1 cellular context compared by ENCODE assay signal in the genomic region with DNA sequence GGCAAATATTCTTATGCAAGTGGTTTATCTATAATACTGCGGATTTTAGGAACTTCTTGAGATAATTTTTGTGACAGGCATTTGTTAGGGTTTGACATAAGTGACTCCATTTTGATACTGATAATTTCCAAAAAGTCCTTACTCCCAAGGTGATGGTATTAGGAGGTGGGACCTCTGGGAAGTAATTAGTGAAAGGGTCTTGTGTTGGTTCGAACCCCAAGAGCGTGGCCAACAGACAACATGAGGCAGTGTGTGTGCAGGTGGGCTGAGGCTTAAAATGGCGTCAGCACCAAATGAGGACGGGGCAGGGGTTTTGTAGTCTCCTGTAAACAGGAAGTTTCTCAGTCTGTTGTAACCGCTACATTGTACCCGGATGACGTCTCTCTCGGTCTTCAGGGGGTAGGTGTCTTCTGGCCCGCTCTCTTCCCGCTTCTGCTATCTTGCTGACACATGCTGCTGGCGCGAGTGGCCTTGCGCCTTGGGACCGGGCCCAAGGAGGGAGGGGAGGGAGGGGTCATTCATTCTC.
TF ChIP-seq lines count a peak whose summit lies in the region.

No MANE protein-coding gene starts in this region.

TF ChIP-seq in K562, 482 proteins besides CTCF, POLR2A, EP300 and RAD21 (continues in another document):
- TF ChIP-seq CCNT2 (IDR thresholded peaks at IDR 0.05; ENCODE audit: borderline replicate concordance, extremely low read depth, insufficient read length, low read depth, low read length): no peak
- peak; percentile 81 for TF ChIP-seq ZNF41 (CRISPR knock-in tag; conservative IDR thresholded peaks at IDR 0.05)
- peak; percentile 68 for TF ChIP-seq GABPB1 (CRISPR knock-in tag; IDR thresholded peaks at IDR 0.05)
- TF ChIP-seq, protein P1, sequence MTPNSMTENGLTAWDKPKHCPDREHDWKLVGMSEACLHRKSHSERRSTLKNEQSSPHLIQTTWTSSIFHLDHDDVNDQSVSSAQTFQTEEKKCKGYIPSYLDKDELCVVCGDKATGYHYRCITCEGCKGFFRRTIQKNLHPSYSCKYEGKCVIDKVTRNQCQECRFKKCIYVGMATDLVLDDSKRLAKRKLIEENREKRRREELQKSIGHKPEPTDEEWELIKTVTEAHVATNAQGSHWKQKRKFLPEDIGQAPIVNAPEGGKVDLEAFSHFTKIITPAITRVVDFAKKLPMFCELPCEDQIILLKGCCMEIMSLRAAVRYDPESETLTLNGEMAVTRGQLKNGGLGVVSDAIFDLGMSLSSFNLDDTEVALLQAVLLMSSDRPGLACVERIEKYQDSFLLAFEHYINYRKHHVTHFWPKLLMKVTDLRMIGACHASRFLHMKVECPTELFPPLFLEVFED (CRISPR knock-in tag; conservative IDR thresholded peaks at IDR 0.05): peak; percentile 84; the same call in 1 of the 2 replicates
- TF ChIP-seq DIDO1 (tag; IDR thresholded peaks at IDR 0.05; ENCODE audit: low read depth): peak; percentile 93
- TF ChIP-seq ZNF121 (CRISPR knock-in tag; conservative IDR thresholded peaks at IDR 0.05): peak; percentile 46
- peak; percentile 91; the same call in 1 of the 2 replicates for TF ChIP-seq KLF6 (CRISPR knock-in tag; IDR thresholded peaks at IDR 0.05; ENCODE audit: borderline replicate concordance)
- TF ChIP-seq HNRNPK (IDR thresholded peaks at IDR 0.05; ENCODE audit: low read depth, low read length, poor library complexity, severe bottlenecking): no peak
- peak; percentile 83 for TF ChIP-seq TEAD2 (tag; IDR thresholded peaks at IDR 0.05)
- no peak for TF ChIP-seq TARDBP (IDR thresholded peaks at IDR 0.05)
- no peak for TF ChIP-seq GTF2F1 (IDR thresholded peaks at IDR 0.05; ENCODE audit: low read depth, low read length)
- TF ChIP-seq STAT5B (CRISPR knock-in tag; IDR thresholded peaks at IDR 0.05): peak; percentile 43; the same call in 1 of the 2 replicates
- TF ChIP-seq ZNF717 (CRISPR knock-in tag; IDR thresholded peaks at IDR 0.05): no peak
- no peak for TF ChIP-seq RB1 (IDR thresholded peaks at IDR 0.05; ENCODE audit: low read depth)
- TF ChIP-seq L3MBTL2 (IDR thresholded peaks at IDR 0.05): peak; percentile 52; the same call in 1 of the 2 replicates
- TF ChIP-seq, protein P2, sequence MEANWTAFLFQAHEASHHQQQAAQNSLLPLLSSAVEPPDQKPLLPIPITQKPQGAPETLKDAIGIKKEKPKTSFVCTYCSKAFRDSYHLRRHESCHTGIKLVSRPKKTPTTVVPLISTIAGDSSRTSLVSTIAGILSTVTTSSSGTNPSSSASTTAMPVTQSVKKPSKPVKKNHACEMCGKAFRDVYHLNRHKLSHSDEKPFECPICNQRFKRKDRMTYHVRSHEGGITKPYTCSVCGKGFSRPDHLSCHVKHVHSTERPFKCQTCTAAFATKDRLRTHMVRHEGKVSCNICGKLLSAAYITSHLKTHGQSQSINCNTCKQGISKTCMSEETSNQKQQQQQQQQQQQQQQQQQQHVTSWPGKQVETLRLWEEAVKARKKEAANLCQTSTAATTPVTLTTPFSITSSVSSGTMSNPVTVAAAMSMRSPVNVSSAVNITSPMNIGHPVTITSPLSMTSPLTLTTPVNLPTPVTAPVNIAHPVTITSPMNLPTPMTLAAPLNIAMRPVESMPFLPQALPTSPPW (CRISPR knock-in tag; IDR thresholded peaks at IDR 0.05): peak; percentile 70
- TF ChIP-seq MAFF (IDR thresholded peaks at IDR 0.05; ENCODE audit: low read length): no peak
- no peak for TF ChIP-seq SIN3B (IDR thresholded peaks at IDR 0.05; ENCODE audit: low read depth)
- TF ChIP-seq NR3C1 (CRISPR knock-in tag; IDR thresholded peaks at IDR 0.05): no peak
- TF ChIP-seq MCM3 (IDR thresholded peaks at IDR 0.05): no peak
- TF ChIP-seq NR4A1 (CRISPR knock-in tag; IDR thresholded peaks at IDR 0.05): no peak
- peak; percentile 97 for TF ChIP-seq NR4A1 (tag; IDR thresholded peaks at IDR 0.05)
- TF ChIP-seq ZNF75A (CRISPR knock-in tag; IDR thresholded peaks at IDR 0.05): no peak
- TF ChIP-seq, protein P3, sequence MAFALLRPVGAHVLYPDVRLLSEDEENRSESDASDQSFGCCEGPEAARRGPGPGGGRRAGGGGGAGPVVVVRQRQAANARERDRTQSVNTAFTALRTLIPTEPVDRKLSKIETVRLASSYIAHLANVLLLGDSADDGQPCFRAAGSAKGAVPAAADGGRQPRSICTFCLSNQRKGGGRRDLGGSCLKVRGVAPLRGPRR (CRISPR knock-in tag; IDR thresholded peaks at IDR 0.05): 0 out of 2 replicates have a peak, but pooled peaks have one; percentile 42
- no peak for TF ChIP-seq ZC3H11A (IDR thresholded peaks at IDR 0.05; ENCODE audit: low read depth, low read length)
- TF ChIP-seq SIX5 (IDR thresholded peaks at IDR 0.05; ENCODE audit: borderline replicate concordance in 1 of 2, insufficient read depth in 1 of 2, low read depth in 1 of 2, low read length in 2 of 2): no peak
- peak; percentile 33; the same call in 1 of the 2 replicates for TF ChIP-seq ARID1B (IDR thresholded peaks at IDR 0.05)
- TF ChIP-seq CTCFL (IDR thresholded peaks at IDR 0.05; ENCODE audit: borderline replicate concordance, insufficient read depth, low read depth, low read length, poor library complexity, severe bottlenecking): no peak
- TF ChIP-seq PYGO2 (tag; IDR thresholded peaks at IDR 0.05): peak; percentile 97
- TF ChIP-seq ZNF140 (CRISPR knock-in tag; IDR thresholded peaks at IDR 0.05): peak; percentile 93
- TF ChIP-seq BACH1 (tag; IDR thresholded peaks at IDR 0.05): peak; percentile 89
- TF ChIP-seq RFX1 (IDR thresholded peaks at IDR 0.05): no peak
- TF ChIP-seq ZNF740 (CRISPR knock-in tag; IDR thresholded peaks at IDR 0.05): no peak
- peak in 1 of 2 experiments; percentile 96; a peak in 2 of 4 replicates for TF ChIP-seq ZNF740 (tag; IDR thresholded peaks at IDR 0.05)
- peak; percentile 71; the same call in 1 of the 2 replicates for TF ChIP-seq HSF4 (CRISPR knock-in tag; IDR thresholded peaks at IDR 0.05; ENCODE audit: borderline replicate concordance)
- TF ChIP-seq ERF (CRISPR knock-in tag; IDR thresholded peaks at IDR 0.05): peak; percentile 80; the same call in 1 of the 2 replicates
- 0 out of 2 replicates have a peak, but pooled peaks have one; percentile 10 for TF ChIP-seq BHLHE40 (IDR thresholded peaks at IDR 0.05; ENCODE audit: low read length)
- TF ChIP-seq CREB1 (IDR thresholded peaks at IDR 0.05): peak; percentile 42; the same call in 1 of the 2 replicates
- TF ChIP-seq CREB1 (CRISPR knock-in tag; IDR thresholded peaks at IDR 0.05): peak; percentile 27; the same call in 1 of the 2 replicates
- TF ChIP-seq, protein P4, sequence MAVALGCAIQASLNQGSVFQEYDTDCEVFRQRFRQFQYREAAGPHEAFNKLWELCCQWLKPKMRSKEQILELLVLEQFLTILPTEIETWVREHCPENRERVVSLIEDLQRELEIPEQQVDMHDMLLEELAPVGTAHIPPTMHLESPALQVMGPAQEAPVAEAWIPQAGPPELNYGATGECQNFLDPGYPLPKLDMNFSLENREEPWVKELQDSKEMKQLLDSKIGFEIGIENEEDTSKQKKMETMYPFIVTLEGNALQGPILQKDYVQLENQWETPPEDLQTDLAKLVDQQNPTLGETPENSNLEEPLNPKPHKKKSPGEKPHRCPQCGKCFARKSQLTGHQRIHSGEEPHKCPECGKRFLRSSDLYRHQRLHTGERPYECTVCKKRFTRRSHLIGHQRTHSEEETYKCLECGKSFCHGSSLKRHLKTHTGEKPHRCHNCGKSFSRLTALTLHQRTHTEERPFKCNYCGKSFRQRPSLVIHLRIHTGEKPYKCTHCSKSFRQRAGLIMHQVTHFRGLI (CRISPR knock-in tag; IDR thresholded peaks at IDR 0.05): peak; percentile 81
- TF ChIP-seq FOXJ3 (CRISPR knock-in tag; IDR thresholded peaks at IDR 0.05): no peak
- TF ChIP-seq, protein P5, sequence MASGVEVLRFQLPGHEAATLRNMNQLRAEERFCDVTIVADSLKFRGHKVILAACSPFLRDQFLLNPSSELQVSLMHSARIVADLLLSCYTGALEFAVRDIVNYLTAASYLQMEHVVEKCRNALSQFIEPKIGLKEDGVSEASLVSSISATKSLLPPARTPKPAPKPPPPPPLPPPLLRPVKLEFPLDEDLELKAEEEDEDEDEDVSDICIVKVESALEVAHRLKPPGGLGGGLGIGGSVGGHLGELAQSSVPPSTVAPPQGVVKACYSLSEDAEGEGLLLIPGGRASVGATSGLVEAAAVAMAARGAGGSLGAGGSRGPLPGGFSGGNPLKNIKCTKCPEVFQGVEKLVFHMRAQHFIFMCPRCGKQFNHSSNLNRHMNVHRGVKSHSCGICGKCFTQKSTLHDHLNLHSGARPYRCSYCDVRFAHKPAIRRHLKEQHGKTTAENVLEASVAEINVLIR (CRISPR knock-in tag; IDR thresholded peaks at IDR 0.05): peak; percentile 66
- peak; percentile 31; the same call in 1 of the 2 replicates for TF ChIP-seq TFAP4 (CRISPR knock-in tag; IDR thresholded peaks at IDR 0.05; ENCODE audit: borderline replicate concordance)
- TF ChIP-seq GTF2E2 (tag; IDR thresholded peaks at IDR 0.05): no peak
- peak; percentile 94 for TF ChIP-seq PTRF (tag; IDR thresholded peaks at IDR 0.05)
- peak; percentile 84 for TF ChIP-seq ZNF311 (CRISPR knock-in tag; IDR thresholded peaks at IDR 0.05)
- peak; percentile 95 for TF ChIP-seq ZNF766 (CRISPR knock-in tag; conservative IDR thresholded peaks at IDR 0.05)
- peak; percentile 64 for TF ChIP-seq NFE2 (IDR thresholded peaks at IDR 0.05; ENCODE audit: low read depth)
- TF ChIP-seq CREBBP (IDR thresholded peaks at IDR 0.05; ENCODE audit: low read depth, low read length): no peak
- TF ChIP-seq ZNF778 (CRISPR knock-in tag; IDR thresholded peaks at IDR 0.05): no peak
- peak in 1 of 2 experiments; percentile 96; a peak in 2 of 4 replicates for TF ChIP-seq ZNF639 (CRISPR knock-in tag; conservative IDR thresholded peaks at IDR 0.05 in 1 of 2, IDR thresholded peaks at IDR 0.05 in 1 of 2)
- peak; percentile 23; the same call in 1 of the 2 replicates for TF ChIP-seq NCOR1 (IDR thresholded peaks at IDR 0.05)
- TF ChIP-seq, protein P6, sequence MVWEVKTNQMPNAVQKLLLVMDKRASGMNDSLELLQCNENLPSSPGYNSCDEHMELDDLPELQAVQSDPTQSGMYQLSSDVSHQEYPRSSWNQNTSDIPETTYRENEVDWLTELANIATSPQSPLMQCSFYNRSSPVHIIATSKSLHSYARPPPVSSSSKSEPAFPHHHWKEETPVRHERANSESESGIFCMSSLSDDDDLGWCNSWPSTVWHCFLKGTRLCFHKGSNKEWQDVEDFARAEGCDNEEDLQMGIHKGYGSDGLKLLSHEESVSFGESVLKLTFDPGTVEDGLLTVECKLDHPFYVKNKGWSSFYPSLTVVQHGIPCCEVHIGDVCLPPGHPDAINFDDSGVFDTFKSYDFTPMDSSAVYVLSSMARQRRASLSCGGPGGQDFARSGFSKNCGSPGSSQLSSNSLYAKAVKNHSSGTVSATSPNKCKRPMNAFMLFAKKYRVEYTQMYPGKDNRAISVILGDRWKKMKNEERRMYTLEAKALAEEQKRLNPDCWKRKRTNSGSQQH (CRISPR knock-in tag; IDR thresholded peaks at IDR 0.05): peak; percentile 86; the same call in 1 of the 2 replicates
- peak; percentile 75 to 92 for TF ChIP-seq E2F6 (IDR thresholded peaks at IDR 0.05; ENCODE audit: borderline replicate concordance in 1 of 2, extremely low read depth in 1 of 2, insufficient read depth in 1 of 2, insufficient read length in 1 of 2, low read depth in 1 of 2, low read length in 1 of 2, poor library complexity in 1 of 2, severe bottlenecking in 1 of 2)
